In the genomic region with DNA sequence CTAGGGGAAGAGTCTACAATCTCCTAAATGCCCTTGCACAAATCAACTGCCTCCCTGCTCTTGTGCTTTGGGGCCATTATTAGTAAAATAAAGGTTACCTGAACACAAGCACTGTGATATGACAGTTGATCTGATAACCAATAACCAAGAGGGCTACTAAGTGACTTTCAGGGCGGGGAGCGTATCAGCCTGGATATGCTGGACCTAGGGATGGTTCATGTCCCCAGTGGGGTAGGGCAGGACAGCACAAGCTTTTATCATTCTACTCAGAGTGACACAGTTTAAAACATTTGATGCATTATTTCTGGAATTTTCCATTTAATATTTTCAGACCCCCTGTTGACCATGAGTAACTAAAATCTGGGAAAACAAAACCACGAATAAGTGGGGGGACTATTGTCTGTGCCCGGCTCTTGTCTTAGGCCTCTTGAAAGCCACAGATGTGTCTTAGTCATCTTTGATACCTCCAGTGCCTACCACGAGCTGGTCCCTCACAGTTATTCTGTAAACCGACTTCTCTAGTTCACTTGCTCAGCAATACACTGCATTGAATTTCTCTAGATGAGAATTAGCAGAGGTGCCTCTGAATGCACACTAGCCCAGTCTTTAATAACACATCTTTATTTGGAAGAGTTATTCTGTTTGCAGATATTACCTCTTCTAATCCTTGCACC, we compare ENCODE assay signal across 24 cellular contexts.
"Had no signal": no experiment of that assay in that cellular context is flagged by ENCODE, and none has a peak within 500 bp of the region (broad histone marks: within the 10 kb centered on the region; RNA-seq: fewer than 3 reads in every experiment).

No MANE protein-coding gene starts in this region.

- H3K9ac ChIP-seq: parathyroid adenoma had no signal

- H3K36me3 Mint-ChIP-seq: immature natural killer cell had no signal

- ATAC-seq: gastroesophageal sphincter; left colon; naive thymus-derived CD4-positive, alpha-beta T cell; stimulated activated naive CD8-positive, alpha-beta T cell treated with anti-CD3 and anti-CD28 coated beads, Interleukin-15, Interleukin-2, amounts not matched to agents 100 U/mL and 50 U/mL, for 24 hours had no signal

- H3K27ac ChIP-seq: dorsolateral prefrontal cortex, epithelial cell of prostate, esophagus squamous epithelium, gastroesophageal sphincter, parathyroid adenoma, prostate gland, sigmoid colon, suprapubic skin, thyroid gland, upper lobe of left lung, vagina had no signal

- H2AFZ ChIP-seq: parathyroid adenoma had no signal

- H3K27ac Mint-ChIP-seq: immature natural killer cell, nephron progenitor cell had no signal

- FAIRE-seq: kidney, small intestine had no signal

- H3K4me3 ChIP-seq: dorsolateral prefrontal cortex, esophagus squamous epithelium, gastroesophageal sphincter, prostate gland, sigmoid colon, suprapubic skin, thyroid gland, upper lobe of left lung, vagina had no signal

- H3K27me3 ChIP-seq: dorsolateral prefrontal cortex, gastroesophageal sphincter, sigmoid colon, suprapubic skin, thyroid gland, upper lobe of left lung, vagina had no signal

- H3K27me3 Mint-ChIP-seq: naive thymus-derived CD4-positive, alpha-beta T cell had no signal

- H3K4me3 Mint-ChIP-seq: naive thymus-derived CD4-positive, alpha-beta T cell; nephron progenitor cell had no signal

- H3K9me3 ChIP-seq: esophagus squamous epithelium, gastroesophageal sphincter, prostate gland, sigmoid colon, suprapubic skin, thyroid gland, upper lobe of left lung, vagina had no signal

- H3K36me3 ChIP-seq: esophagus squamous epithelium, gastroesophageal sphincter, prostate gland, sigmoid colon, suprapubic skin, thyroid gland, upper lobe of left lung, vagina had no signal

- H3K4me1 ChIP-seq: gastroesophageal sphincter, parathyroid adenoma, prostate gland, sigmoid colon, suprapubic skin, thyroid gland, upper lobe of left lung, vagina had no signal

- H3K9me3 Mint-ChIP-seq: immature natural killer cell; naive thymus-derived CD4-positive, alpha-beta T cell; nephron progenitor cell had no signal

- H3K79me2 ChIP-seq: parathyroid adenoma had no signal

- DNase-seq: cortex of kidney; dorsolateral prefrontal cortex; effector memory CD4-positive, alpha-beta T cell; esophagus squamous epithelium; foreskin fibroblast; immature natural killer cell; kidney; left colon; mammary epithelial cell; naive thymus-derived CD4-positive, alpha-beta T cell; nephron progenitor cell; retina; sigmoid colon; stimulated activated CD4-positive, alpha-beta T cell treated with anti-CD3 and anti-CD28 coated beads, Interleukin-12 subunit alpha, Interleukin-12 subunit beta, amount 100 ng/mL, for 4 hours; stimulated activated naive CD8-positive, alpha-beta T cell treated with anti-CD3 and anti-CD28 coated beads, Interleukin-15, Interleukin-2, amounts not matched to agents 100 U/mL and 50 U/mL, for 24 hours; thyroid gland; upper lobe of left lung had no signal
